1 cellular context compared by ENCODE assay signal in the genomic region with DNA sequence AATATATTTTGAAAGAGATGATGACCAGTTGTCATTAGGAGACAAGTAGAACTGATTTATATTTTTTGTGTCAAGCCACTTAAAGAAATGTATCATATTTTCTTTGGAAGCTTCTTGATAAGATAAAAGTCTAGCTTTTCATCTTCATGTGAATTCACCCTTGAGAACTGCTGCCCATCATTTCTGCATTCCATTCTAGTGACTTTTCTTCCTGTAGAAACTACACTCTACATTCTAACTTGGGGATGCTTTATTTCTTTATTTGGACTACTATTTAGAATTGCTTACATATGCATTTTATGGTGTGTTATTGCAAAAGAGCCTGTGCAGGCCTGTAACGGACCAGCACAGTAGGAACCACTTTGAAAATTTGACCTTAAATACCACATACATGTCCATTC.
TF ChIP-seq lines count a peak whose summit lies in the region.

No MANE protein-coding gene starts in this region.

TF ChIP-seq in HepG2, 621 proteins besides CTCF, POLR2A, EP300 and RAD21 (continued from another document):
- TF ChIP-seq, protein P1, sequence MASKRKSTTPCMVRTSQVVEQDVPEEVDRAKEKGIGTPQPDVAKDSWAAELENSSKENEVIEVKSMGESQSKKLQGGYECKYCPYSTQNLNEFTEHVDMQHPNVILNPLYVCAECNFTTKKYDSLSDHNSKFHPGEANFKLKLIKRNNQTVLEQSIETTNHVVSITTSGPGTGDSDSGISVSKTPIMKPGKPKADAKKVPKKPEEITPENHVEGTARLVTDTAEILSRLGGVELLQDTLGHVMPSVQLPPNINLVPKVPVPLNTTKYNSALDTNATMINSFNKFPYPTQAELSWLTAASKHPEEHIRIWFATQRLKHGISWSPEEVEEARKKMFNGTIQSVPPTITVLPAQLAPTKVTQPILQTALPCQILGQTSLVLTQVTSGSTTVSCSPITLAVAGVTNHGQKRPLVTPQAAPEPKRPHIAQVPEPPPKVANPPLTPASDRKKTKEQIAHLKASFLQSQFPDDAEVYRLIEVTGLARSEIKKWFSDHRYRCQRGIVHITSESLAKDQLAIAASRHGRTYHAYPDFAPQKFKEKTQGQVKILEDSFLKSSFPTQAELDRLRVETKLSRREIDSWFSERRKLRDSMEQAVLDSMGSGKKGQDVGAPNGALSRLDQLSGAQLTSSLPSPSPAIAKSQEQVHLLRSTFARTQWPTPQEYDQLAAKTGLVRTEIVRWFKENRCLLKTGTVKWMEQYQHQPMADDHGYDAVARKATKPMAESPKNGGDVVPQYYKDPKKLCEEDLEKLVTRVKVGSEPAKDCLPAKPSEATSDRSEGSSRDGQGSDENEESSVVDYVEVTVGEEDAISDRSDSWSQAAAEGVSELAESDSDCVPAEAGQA (IDR thresholded peaks at IDR 0.05; ENCODE audit: low read depth) = no peak
- TF ChIP-seq, protein P1 (CRISPR knock-in tag; IDR thresholded peaks at IDR 0.05; ENCODE audit: borderline replicate concordance) = no peak
